8 cellular contexts compared by ENCODE assay signal in genomic region chr5:126801992-126802294, GRCh38. TPM values are rescaled to one million over a fixed set of nuclear protein-coding genes. Genes with fewer than 3 reads are reported as not detected.
DNase-seq lines count a peak whose midpoint lies in the region; ATAC-seq, FAIRE-seq and TF ChIP-seq lines count a peak whose summit lies in the region.

No MANE protein-coding gene starts in this region.

- peaks cover 16% of the 10 kb centered on the region for H3K9me3 Mint-ChIP-seq in nephron progenitor cell

- TF ChIP-seq CTCF in GM12878 (IDR thresholded peaks at IDR 0.05 in 2 of 3, conservative IDR thresholded peaks at IDR 0.05 in 1 of 3; ENCODE audit: control insufficient read depth in 2 of 3, extremely low read depth in 1 of 3, insufficient read depth in 1 of 3, low read depth in 3 of 3, low read length in 3 of 3) (peak; percentile 39 to 66 (median 49); a peak in 4 of 6 replicates), nephron progenitor cell (IDR thresholded peaks at IDR 0.05) (no peak)

- POLR2A ChIA-PET in GM12878 (lab: Charles Lee): interaction anchor here (1.2 to 2.9 kb wide), 2 partner anchors 21 to 23 kb away, joined by 4 to 17 read pairs; no protein-coding TSS in a partner anchor

- no peak for FAIRE-seq in GM12878 (lab: Jason Lieb, UNC)

- no peaks in the 10 kb centered on the region for H3K4me1 Mint-ChIP-seq in nephron progenitor cell

- in situ Hi-C loops in GM12878 (cut with MboI): no loop called here

- no peak overlapping the region for H3K9ac ChIP-seq in GM12878 (ENCODE audit: control insufficient read depth, insufficient read depth, low read length)

- peak; percentile 26 for DNase-seq in SIG-M5 treated with dmso at 0.1 percent for 504 hours (lab: John Stamatoyannopoulos, UW; ENCODE audit: unreplicated experiment)
- DNase-seq in SIG-M5 (lab: John Stamatoyannopoulos, UW): no peak
- no peak for DNase-seq in GM12878 (ENCODE audit: low read depth, low spot score)
- no peak for DNase-seq in nephron progenitor cell
- no peak for DNase-seq in NCI-H2196 treated with DMSO at 0.1 percent for 48 hours (lab: John Stamatoyannopoulos, UW; ENCODE audit: unreplicated experiment)
- no peak for DNase-seq in occipital lobe (lab: John Stamatoyannopoulos, UW)
- no peak for DNase-seq in putamen (ENCODE audit: low spot score)

- CTCF ChIA-PET in GM12878 (lab: Yijun Ruan, JAX): interaction anchor here (0.5 to 11.2 kb wide), 17 partner anchors 8 to 511 kb away, joined by 3 to 108 read pairs (median 5); partner anchors contain the start of gene LMNB1

- intact Hi-C loops in GM12878 (cut with micrococcal nuclease; ENCODE audit: unreplicated experiment): loop anchor here (1.0 kb wide), 2 partner anchors 22 to 126 kb away; no protein-coding TSS in a partner anchor

- H2AFZ ChIP-seq in GM12878 (ENCODE audit: control insufficient read depth, low read depth, low read length): no peak overlapping the region

- H3K27ac Mint-ChIP-seq in nephron progenitor cell: peak overlapping the region; percentile 48

- BruUV-seq in GM12878 (replicated peaks; lab: Mats Ljungman, UMichigan): no TSS peak

- RAD21 ChIA-PET in GM12878 (lab: Charles Lee; ENCODE audit: unreplicated experiment): interaction anchor here (0.6 to 6.1 kb wide), 13 partner anchors 9 to 224 kb away, joined by 3 to 67 read pairs (median 4); partner anchors contain the start of gene LMNB1

- 0% methylated on average over 1 of the region's 1 CpG for WGBS in GM12878 (ENCODE audit: insufficient coverage, insufficient replicate concordance, low lambda C conversion rate, missing lambda C conversion rate)

- H3K4me1 ChIP-seq in GM12878 (ENCODE audit: control insufficient read depth, insufficient read depth, low read length): peaks cover 7% of the 10 kb centered on the region; the same call in 1 of the 2 replicates

- TF ChIP-seq POLR2A in GM12878 (IDR thresholded peaks at IDR 0.05; ENCODE audit: low read depth, low read length): no peak

- SMC1A ChIA-PET in GM12878 (lab: Charles Lee; ENCODE audit: uncharacterized antibody, unreplicated experiment): interaction anchor here (0.8 to 3.8 kb wide), 15 partner anchors 9 to 152 kb away, joined by 3 to 44 read pairs (median 6); no protein-coding TSS in a partner anchor

- peak; percentile 73 for TF ChIP-seq RAD21 in GM12878 (IDR thresholded peaks at IDR 0.05; ENCODE audit: insufficient read depth, low read depth, low read length)

- no peak overlapping the region for H3K27ac ChIP-seq in GM12878 (ENCODE audit: control insufficient read depth, insufficient read depth)

- TF ChIP-seq EP300 in GM12878 (IDR thresholded peaks at IDR 0.05; ENCODE audit: borderline replicate concordance in 1 of 2, control insufficient read depth in 1 of 2, low read depth in 2 of 2, low read length in 2 of 2): no peak

- no peaks in the 10 kb centered on the region for H3K9me3 ChIP-seq in GM12878 (replicated peaks; ENCODE audit: control insufficient read depth, insufficient read depth, low read length)

- H3K4me3 ChIP-seq in GM12878: no peak overlapping the region

- peaks cover 5 to 12% of the 10 kb centered on the region in 2 experiments for H3K36me3 ChIP-seq in GM12878 (ENCODE audit: control insufficient read depth in 2 of 2, insufficient read depth in 2 of 2, low read length in 1 of 2)

- no peaks in the 10 kb centered on the region for H3K27me3 ChIP-seq in GM12878 (replicated peaks in 1 of 2; ENCODE audit: control insufficient read depth in 2 of 2, insufficient read depth in 2 of 2, low read length in 1 of 2)

- H3K4me2 ChIP-seq in GM12878 (ENCODE audit: control insufficient read depth, insufficient read depth): no peak overlapping the region

- no peaks in the 10 kb centered on the region for H4K20me1 ChIP-seq in GM12878 (ENCODE audit: control insufficient read depth, insufficient read depth)

- peaks cover 53% of the 10 kb centered on the region for H3K36me3 Mint-ChIP-seq in nephron progenitor cell (ENCODE audit: low read depth)

- H3K4me3 Mint-ChIP-seq in nephron progenitor cell: no peak overlapping the region

- no peaks in the 10 kb centered on the region for H3K27me3 Mint-ChIP-seq in nephron progenitor cell (ENCODE audit: low read depth, poor library complexity)

- H3K79me2 ChIP-seq in GM12878 (ENCODE audit: control insufficient read depth, insufficient read depth, low read length): peaks cover 78% of the 10 kb centered on the region

- ATAC-seq in HG03097 (IDR thresholded peaks at IDR 0.05; ENCODE audit: low FRiP score, unreplicated experiment) (peak; percentile 56), GM12878 (peak; percentile 68)

TF ChIP-seq in GM12878, 131 proteins besides CTCF, POLR2A, EP300 and RAD21 (continues in another document):
- TF ChIP-seq ZNF217 (IDR thresholded peaks at IDR 0.05) (no peak), NR2F1 (conservative IDR thresholded peaks at IDR 0.05) (no peak), ELK1 (IDR thresholded peaks at IDR 0.05; ENCODE audit: low read depth, low read length) (no peak), MAX (IDR thresholded peaks at IDR 0.05; ENCODE audit: low read depth, low read length) (no peak), SMC3 (IDR thresholded peaks at IDR 0.05; ENCODE audit: borderline replicate concordance, low read length) (peak; percentile 59; the same call in 1 of the 2 replicates)
- TF ChIP-seq, protein P1, sequence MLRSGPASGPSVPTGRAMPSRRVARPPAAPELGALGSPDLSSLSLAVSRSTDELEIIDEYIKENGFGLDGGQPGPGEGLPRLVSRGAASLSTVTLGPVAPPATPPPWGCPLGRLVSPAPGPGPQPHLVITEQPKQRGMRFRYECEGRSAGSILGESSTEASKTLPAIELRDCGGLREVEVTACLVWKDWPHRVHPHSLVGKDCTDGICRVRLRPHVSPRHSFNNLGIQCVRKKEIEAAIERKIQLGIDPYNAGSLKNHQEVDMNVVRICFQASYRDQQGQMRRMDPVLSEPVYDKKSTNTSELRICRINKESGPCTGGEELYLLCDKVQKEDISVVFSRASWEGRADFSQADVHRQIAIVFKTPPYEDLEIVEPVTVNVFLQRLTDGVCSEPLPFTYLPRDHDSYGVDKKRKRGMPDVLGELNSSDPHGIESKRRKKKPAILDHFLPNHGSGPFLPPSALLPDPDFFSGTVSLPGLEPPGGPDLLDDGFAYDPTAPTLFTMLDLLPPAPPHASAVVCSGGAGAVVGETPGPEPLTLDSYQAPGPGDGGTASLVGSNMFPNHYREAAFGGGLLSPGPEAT (IDR thresholded peaks at IDR 0.05; ENCODE audit: low read depth): no peak

RNA-seq across cellular contexts. Expression of gene LMNB1, which starts 25.0 kb away (rescaled TPM):
- total RNA-seq in GM12878 (2013; cell fraction: nucleolus; rRNA removed): 67.3 and 80.0 TPM in 2 replicates
- total RNA-seq in GM12878 (2014; rRNA removed) (116 and 123 TPM in 2 replicates), GM12878 (2014; rRNA removed; fragmentation: Illumina TruSeq; extraction: Trizol) (150 and 152 TPM in 2 replicates), GM12878 (2021) (179 and 185 TPM in 2 replicates), occipital lobe (76.7 TPM)
- polyA plus RNA-seq in GM12878 (2011; ENCODE audit: low read depth): 48.5 TPM
- polyA plus RNA-seq in GM12878 (2011; rRNA removed) (69.2 and 99.2 TPM in 2 replicates), GM12878 (2014; fragmentation: Illumina TruSeq; extraction: Trizol) (176 and 215 TPM in 2 replicates), GM12878 (2014; fragmentation: Nextera tagmentation; extraction: Ambion mirVana) (1 to 10 TPM; 7.0 to 7.1 TPM), GM12878 (2014; rRNA removed) (104 and 110 TPM in 2 replicates), GM12878 (2016; fragmentation: Nextera tagmentation; extraction: Ambion mirVana) (10 to 100 TPM; 29.5 to 31.3 TPM)
- 65.5 and 85.2 TPM in 2 replicates for polyA plus RNA-seq in GM12878 (2011; cell fraction: cytosol; rRNA removed)
- polyA plus RNA-seq in GM12878 (2011; cell fraction: nucleus; rRNA removed): 44.1 and 80.2 TPM in 2 replicates
- 57.2 and 75.7 TPM in 2 replicates for polyA plus RNA-seq in GM12878 (2012)
- polyA minus RNA-seq in GM12878 (2011; rRNA and poly(A)+ RNA removed): 34.5 and 57.8 TPM in 2 replicates
- 49.6 and 64.8 TPM in 2 replicates for polyA minus RNA-seq in GM12878 (2011; cell fraction: cytosol; rRNA and poly(A)+ RNA removed)
- polyA minus RNA-seq in GM12878 (2011; cell fraction: nucleus; rRNA and poly(A)+ RNA removed): 31.9 and 78.0 TPM in 2 replicates
